In the genomic region with DNA sequence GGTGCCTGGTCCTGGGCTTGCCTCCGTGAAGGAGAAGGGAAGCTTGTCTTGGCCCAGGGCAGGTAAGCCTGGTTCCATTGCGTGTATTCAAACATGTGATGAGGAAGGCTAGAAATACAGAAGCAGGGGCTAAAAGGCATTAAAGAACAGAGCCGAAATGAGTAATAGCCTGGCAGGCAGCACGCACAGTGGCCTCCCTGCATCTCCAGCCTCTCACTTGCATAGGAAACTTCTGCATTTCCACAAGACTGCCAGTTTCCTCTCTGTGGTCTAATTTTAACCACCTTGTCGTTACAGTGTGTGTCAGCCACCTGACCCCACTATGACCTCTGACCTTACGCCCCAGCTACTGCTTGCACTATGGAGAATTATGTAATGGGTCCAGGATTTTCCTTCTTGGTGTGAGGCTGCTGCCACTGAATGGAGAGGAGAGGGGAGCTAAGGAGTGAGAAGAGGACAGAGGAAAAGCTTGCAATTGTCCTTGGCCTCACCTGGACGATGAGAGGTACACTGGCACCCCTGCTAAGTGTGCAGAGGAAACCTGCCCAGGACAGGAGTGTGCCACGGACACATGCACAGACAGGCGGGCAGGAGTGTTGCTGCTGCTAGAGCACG, we compare ENCODE assay signal across 1 cellular context.
TF ChIP-seq lines count a peak whose summit lies in the region.

No MANE protein-coding gene starts in this region.

TF ChIP-seq in GM12878, 131 proteins besides CTCF, POLR2A, EP300 and RAD21 (continued from another document):
- peak; percentile 96 for TF ChIP-seq PAX5 (IDR thresholded peaks at IDR 0.05; ENCODE audit: borderline replicate concordance, low read depth, low read length)
- TF ChIP-seq, protein P1, sequence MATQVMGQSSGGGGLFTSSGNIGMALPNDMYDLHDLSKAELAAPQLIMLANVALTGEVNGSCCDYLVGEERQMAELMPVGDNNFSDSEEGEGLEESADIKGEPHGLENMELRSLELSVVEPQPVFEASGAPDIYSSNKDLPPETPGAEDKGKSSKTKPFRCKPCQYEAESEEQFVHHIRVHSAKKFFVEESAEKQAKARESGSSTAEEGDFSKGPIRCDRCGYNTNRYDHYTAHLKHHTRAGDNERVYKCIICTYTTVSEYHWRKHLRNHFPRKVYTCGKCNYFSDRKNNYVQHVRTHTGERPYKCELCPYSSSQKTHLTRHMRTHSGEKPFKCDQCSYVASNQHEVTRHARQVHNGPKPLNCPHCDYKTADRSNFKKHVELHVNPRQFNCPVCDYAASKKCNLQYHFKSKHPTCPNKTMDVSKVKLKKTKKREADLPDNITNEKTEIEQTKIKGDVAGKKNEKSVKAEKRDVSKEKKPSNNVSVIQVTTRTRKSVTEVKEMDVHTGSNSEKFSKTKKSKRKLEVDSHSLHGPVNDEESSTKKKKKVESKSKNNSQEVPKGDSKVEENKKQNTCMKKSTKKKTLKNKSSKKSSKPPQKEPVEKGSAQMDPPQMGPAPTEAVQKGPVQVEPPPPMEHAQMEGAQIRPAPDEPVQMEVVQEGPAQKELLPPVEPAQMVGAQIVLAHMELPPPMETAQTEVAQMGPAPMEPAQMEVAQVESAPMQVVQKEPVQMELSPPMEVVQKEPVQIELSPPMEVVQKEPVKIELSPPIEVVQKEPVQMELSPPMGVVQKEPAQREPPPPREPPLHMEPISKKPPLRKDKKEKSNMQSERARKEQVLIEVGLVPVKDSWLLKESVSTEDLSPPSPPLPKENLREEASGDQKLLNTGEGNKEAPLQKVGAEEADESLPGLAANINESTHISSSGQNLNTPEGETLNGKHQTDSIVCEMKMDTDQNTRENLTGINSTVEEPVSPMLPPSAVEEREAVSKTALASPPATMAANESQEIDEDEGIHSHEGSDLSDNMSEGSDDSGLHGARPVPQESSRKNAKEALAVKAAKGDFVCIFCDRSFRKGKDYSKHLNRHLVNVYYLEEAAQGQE (IDR thresholded peaks at IDR 0.05; ENCODE audit: low read depth, low read length), result peak; percentile 34; the same call in 1 of the 2 replicates
- peak; percentile 14; the same call in 1 of the 2 replicates for TF ChIP-seq SMC3 (IDR thresholded peaks at IDR 0.05; ENCODE audit: borderline replicate concordance, low read length)
- TF ChIP-seq WRNIP1 (IDR thresholded peaks at IDR 0.05; ENCODE audit: borderline replicate concordance, low read depth, low read length), result no peak
- TF ChIP-seq, protein P2, sequence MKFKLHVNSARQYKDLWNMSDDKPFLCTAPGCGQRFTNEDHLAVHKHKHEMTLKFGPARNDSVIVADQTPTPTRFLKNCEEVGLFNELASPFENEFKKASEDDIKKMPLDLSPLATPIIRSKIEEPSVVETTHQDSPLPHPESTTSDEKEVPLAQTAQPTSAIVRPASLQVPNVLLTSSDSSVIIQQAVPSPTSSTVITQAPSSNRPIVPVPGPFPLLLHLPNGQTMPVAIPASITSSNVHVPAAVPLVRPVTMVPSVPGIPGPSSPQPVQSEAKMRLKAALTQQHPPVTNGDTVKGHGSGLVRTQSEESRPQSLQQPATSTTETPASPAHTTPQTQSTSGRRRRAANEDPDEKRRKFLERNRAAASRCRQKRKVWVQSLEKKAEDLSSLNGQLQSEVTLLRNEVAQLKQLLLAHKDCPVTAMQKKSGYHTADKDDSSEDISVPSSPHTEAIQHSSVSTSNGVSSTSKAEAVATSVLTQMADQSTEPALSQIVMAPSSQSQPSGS (IDR thresholded peaks at IDR 0.05; ENCODE audit: low read length), result no peak
- TF ChIP-seq CREM (IDR thresholded peaks at IDR 0.05; ENCODE audit: low read depth), result peak; percentile 97
- TF ChIP-seq SUZ12 (IDR thresholded peaks at IDR 0.05; ENCODE audit: unreplicated experiment), result no peak
- TF ChIP-seq SRF (IDR thresholded peaks at IDR 0.05; ENCODE audit: low read depth in 2 of 2, low read length in 2 of 2), result peak in 1 of 2 experiments; percentile 71; a peak in 1 of 4 replicates
- TF ChIP-seq BRCA1 (IDR thresholded peaks at IDR 0.05; ENCODE audit: low read depth, low read length), result no peak
- peak in 1 of 2 experiments; percentile 98; a peak in 2 of 4 replicates for TF ChIP-seq ETV6 (conservative IDR thresholded peaks at IDR 0.05 in 1 of 2, IDR thresholded peaks at IDR 0.05 in 1 of 2; ENCODE audit: borderline replicate concordance in 1 of 2, low read depth in 1 of 2)
- no peak for TF ChIP-seq ZNF274 (IDR thresholded peaks at IDR 0.05; ENCODE audit: insufficient read depth, insufficient read length)
- TF ChIP-seq RB1 (IDR thresholded peaks at IDR 0.05; ENCODE audit: borderline replicate concordance), result no peak
- TF ChIP-seq, protein P3, sequence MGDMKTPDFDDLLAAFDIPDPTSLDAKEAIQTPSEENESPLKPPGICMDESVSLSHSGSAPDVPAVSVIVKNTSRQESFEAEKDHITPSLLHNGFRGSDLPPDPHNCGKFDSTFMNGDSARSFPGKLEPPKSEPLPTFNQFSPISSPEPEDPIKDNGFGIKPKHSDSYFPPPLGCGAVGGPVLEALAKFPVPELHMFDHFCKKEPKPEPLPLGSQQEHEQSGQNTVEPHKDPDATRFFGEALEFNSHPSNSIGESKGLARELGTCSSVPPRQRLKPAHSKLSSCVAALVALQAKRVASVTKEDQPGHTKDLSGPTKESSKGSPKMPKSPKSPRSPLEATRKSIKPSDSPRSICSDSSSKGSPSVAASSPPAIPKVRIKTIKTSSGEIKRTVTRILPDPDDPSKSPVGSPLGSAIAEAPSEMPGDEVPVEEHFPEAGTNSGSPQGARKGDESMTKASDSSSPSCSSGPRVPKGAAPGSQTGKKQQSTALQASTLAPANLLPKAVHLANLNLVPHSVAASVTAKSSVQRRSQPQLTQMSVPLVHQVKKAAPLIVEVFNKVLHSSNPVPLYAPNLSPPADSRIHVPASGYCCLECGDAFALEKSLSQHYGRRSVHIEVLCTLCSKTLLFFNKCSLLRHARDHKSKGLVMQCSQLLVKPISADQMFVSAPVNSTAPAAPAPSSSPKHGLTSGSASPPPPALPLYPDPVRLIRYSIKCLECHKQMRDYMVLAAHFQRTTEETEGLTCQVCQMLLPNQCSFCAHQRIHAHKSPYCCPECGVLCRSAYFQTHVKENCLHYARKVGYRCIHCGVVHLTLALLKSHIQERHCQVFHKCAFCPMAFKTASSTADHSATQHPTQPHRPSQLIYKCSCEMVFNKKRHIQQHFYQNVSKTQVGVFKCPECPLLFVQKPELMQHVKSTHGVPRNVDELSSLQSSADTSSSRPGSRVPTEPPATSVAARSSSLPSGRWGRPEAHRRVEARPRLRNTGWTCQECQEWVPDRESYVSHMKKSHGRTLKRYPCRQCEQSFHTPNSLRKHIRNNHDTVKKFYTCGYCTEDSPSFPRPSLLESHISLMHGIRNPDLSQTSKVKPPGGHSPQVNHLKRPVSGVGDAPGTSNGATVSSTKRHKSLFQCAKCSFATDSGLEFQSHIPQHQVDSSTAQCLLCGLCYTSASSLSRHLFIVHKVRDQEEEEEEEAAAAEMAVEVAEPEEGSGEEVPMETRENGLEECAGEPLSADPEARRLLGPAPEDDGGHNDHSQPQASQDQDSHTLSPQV (IDR thresholded peaks at IDR 0.05), result peak; percentile 55; the same call in 1 of the 2 replicates
TF ChIP-seq in GM12878: peak in this region for 60.
